Comparison of ENCODE assay signal across 1 cellular context in the genomic region with DNA sequence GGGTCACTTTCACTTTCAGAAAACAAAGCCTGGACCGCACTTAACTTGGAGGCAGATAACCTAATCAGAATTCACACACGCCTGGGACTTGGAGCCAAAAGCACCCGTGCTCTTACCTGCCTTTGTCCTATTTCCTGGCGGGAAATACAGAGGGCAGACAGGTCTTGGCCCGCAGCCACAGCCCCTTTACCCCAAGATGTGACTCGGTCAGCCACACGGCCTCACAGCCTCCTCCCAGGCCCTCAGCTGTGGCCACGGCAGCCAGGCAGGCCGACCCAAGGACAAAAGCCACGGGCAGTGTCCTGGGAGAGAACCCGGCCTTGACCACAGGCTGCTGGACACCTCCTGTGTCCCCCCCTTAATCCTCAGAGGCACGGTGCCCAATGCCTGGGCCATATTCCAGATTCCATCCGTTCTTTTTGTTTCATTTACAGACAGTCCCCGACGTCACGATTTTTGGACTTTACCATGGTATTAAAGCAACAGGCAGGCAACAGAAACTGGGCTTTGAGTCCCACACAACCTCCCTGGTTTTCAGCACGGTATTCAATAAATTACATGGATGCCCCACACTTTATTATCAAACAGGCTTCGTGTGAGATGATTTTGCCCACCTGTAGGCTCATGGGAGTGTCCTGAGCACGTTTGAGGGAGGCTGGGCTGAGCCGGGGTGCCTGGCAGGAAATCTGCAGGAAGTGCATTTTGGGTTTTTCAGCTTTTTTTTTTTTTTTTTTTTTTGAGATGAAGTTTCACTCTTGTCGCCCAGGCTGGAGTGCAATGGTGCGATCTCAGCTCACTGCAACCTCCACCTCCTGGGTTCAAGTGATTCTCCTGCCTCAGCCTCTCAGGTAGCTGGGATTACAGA.
TF ChIP-seq lines count a peak whose summit lies in the region.

No MANE protein-coding gene starts in this region.

TF ChIP-seq in endothelial cell of umbilical vein, 7 proteins besides CTCF, POLR2A, EP300 and RAD21:
- TF ChIP-seq MYC (IDR thresholded peaks at IDR 0.05; ENCODE audit: low read depth, low read length) = no peak
- TF ChIP-seq, protein P1, sequence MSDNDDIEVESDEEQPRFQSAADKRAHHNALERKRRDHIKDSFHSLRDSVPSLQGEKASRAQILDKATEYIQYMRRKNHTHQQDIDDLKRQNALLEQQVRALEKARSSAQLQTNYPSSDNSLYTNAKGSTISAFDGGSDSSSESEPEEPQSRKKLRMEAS (IDR thresholded peaks at IDR 0.05; ENCODE audit: insufficient read depth, insufficient read length) = no peak
- TF ChIP-seq JUN (IDR thresholded peaks at IDR 0.05; ENCODE audit: borderline replicate concordance, insufficient read depth, insufficient read length, low read depth) = no peak
- TF ChIP-seq GATA2 (IDR thresholded peaks at IDR 0.05; ENCODE audit: insufficient read depth, insufficient read length, low read depth, low read length) = no peak
- peak; percentile 34 for TF ChIP-seq POLR2AphosphoS5 (IDR thresholded peaks at IDR 0.05; ENCODE audit: insufficient read depth, low read depth, low read length)
